8 cellular contexts compared by ENCODE assay signal in the genomic region with DNA sequence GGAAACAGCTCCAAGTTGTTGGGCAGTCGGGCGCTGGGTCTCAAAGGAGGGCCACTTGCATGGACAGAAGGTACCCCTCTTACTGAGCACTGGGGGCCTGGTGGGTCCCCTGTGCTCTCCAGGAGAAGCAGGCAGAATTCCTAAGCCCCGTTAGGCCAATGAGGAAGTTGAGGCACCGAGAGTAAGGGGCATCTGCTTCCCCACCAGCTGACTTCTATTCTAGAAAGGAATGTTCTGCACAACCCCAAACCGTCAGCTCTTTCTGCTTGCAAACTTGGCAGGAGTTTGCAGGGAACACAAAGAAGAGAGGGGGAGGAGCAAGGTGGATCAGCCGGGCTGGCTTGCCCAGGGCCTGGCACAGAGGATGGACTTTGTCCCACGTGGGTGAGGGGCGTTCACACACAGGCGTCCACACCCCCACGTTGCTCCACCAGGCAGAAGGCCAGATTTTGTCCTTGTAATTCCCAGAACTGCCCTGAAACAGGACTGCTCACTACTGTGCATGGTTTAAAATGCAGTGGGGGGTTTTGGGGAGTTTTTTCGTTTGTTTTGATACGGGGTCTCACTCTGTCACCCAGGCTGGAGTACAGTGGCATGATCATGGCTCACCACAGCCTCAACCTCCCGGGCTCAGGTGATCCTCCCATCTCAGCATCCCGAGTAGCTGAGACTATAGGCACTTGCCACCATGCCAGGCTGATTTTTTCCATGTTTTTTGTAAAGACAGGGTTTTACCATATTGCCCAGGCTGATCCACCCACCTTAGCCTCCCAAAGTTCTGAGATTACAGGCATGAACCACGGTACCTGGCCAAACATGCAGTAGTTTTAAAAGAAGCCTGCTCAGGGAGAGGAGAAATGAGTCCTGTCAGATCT.
DNase-seq lines count a peak whose midpoint lies in the region; ATAC-seq and TF ChIP-seq lines count a peak whose summit lies in the region.

No MANE protein-coding gene starts in this region.

- peaks cover 42 to 81% of the 10 kb centered on the region in 2 donors for H3K4me1 Mint-ChIP-seq in stimulated activated naive B cell treated with anti-CD40 and anti-IgM and Interleukin-4, amounts not matched to agents 10 μg/mL and 1 μg/mL and 100 μg/mL, for 72 hours
- H3K4me1 Mint-ChIP-seq in nephron progenitor cell, result peaks cover 59% of the 10 kb centered on the region

- H3K27ac ChIP-seq in body of pancreas, result peak overlapping the region; percentile 77 to 89 (median 84)

- no peaks in the 10 kb centered on the region for H3K27me3 ChIP-seq in body of pancreas

- intact Hi-C loops in body of pancreas (cut with DNase I), result no loop called here

- ATAC-seq in body of pancreas (peak; percentile 94), GM21447 (IDR thresholded peaks at IDR 0.05; ENCODE audit: unreplicated experiment) (no peak), GM18505 (IDR thresholded peaks at IDR 0.05; ENCODE audit: unreplicated experiment) (no peak), GM21526 (IDR thresholded peaks at IDR 0.05; ENCODE audit: low FRiP score, unreplicated experiment) (no peak)
- ATAC-seq in stimulated activated naive B cell treated with anti-CD40 and anti-IgM and Interleukin-4, amounts not matched to agents 10 μg/mL and 1 μg/mL and 100 μg/mL, for 72 hours (replicated peaks), result no peak

- TF ChIP-seq POLR2A in body of pancreas (IDR thresholded peaks at IDR 0.05) (peak in 1 of 3 donors; percentile 41), GM18505 (IDR thresholded peaks at IDR 0.05; ENCODE audit: borderline replicate concordance, extremely low read depth, insufficient read depth, insufficient read length) (no peak)

- no peaks in the 10 kb centered on the region for H3K36me3 Mint-ChIP-seq in stimulated activated naive B cell treated with anti-CD40 and anti-IgM and Interleukin-4, amounts not matched to agents 10 μg/mL and 1 μg/mL and 100 μg/mL, for 72 hours
- no peaks in the 10 kb centered on the region for H3K36me3 Mint-ChIP-seq in nephron progenitor cell (ENCODE audit: low read depth)

- H3K4me3 ChIP-seq in body of pancreas, result no peak overlapping the region

- no peaks in the 10 kb centered on the region for H3K27me3 Mint-ChIP-seq in stimulated activated naive B cell treated with anti-CD40 and anti-IgM and Interleukin-4, amounts not matched to agents 10 μg/mL and 1 μg/mL and 100 μg/mL, for 72 hours
- peaks cover 8% of the 10 kb centered on the region for H3K27me3 Mint-ChIP-seq in nephron progenitor cell (ENCODE audit: low read depth, poor library complexity)

- H3K4me1 ChIP-seq in body of pancreas, result peaks cover 37% of the 10 kb centered on the region

- TF ChIP-seq CTCF in body of pancreas (IDR thresholded peaks at IDR 0.05), result peak in 1 of 7 experiments; percentile 13
- TF ChIP-seq CTCF in nephron progenitor cell (IDR thresholded peaks at IDR 0.05), result no peak

- no peak overlapping the region for H3K4me3 Mint-ChIP-seq in stimulated activated naive B cell treated with anti-CD40 and anti-IgM and Interleukin-4, amounts not matched to agents 10 μg/mL and 1 μg/mL and 100 μg/mL, for 72 hours
- no peak overlapping the region for H3K4me3 Mint-ChIP-seq in nephron progenitor cell

- DNase-seq in H4 (ENCODE audit: low spot score) (peak; percentile 87), body of pancreas (peak; percentile 97 to 99 (median 98)), kidney tubule cell (ENCODE audit: low spot score) (peak; percentile 24), nephron progenitor cell (no peak)
- DNase-seq in stimulated activated naive B cell treated with anti-CD40 and anti-IgM and Interleukin-4, amounts not matched to agents 10 μg/mL and 1 μg/mL and 100 μg/mL, for 72 hours, result no peak

- no peaks in the 10 kb centered on the region for H3K9me3 Mint-ChIP-seq in stimulated activated naive B cell treated with anti-CD40 and anti-IgM and Interleukin-4, amounts not matched to agents 10 μg/mL and 1 μg/mL and 100 μg/mL, for 72 hours
- no peaks in the 10 kb centered on the region for H3K9me3 Mint-ChIP-seq in nephron progenitor cell

- no peaks in the 10 kb centered on the region for H3K36me3 ChIP-seq in body of pancreas (replicated peaks in 1 of 2; ENCODE audit: insufficient read depth in 1 of 2, low read depth in 2 of 2)

- 12 to 13% methylated on average over 15 of the region's 15 CpGs for WGBS in body of pancreas, 2 donors

- H3K9me3 ChIP-seq in body of pancreas, result no peaks in the 10 kb centered on the region

- H3K27ac Mint-ChIP-seq in stimulated activated naive B cell treated with anti-CD40 and anti-IgM and Interleukin-4, amounts not matched to agents 10 μg/mL and 1 μg/mL and 100 μg/mL, for 72 hours, result peak overlapping the region; percentile 33
- no peak overlapping the region for H3K27ac Mint-ChIP-seq in nephron progenitor cell

Comparison
In these comparisons a context has a peak if more than half of its experiments do, and no peak if none do; other contexts are left out.
1. DNase-seq: peak in H4 (single experiment), body of pancreas (4 of 4) and kidney tubule cell (single experiment); none in stimulated activated naive B cell treated with anti-CD40 and anti-IgM and Interleukin-4, amounts not matched to agents 10 μg/mL and 1 μg/mL and 100 μg/mL, for 72 hours (single experiment) and nephron progenitor cell (single experiment).